ENCODE assay signal across 11 cellular contexts in the genomic region with DNA sequence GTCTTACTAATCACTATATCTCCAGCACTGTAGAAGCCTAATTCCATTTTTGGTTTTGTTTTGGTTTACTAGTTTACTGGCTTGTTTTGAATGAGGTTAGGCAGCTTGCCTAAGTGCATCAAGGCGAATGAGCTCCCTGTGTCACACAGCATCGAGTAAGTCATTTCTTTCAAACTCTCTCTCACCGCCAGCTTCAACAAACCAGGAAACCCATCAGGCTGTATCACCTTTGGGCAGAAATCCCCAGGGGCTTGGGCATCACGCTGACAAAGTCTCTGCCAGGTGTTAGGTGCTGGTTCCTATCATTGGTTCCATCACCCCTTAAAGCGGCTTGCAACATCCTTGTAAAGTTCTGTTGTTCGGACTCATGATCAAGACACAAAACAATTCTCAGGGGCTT.
"Had no signal": no experiment of that assay in that cellular context is flagged by ENCODE, and none has a peak within 500 bp of the region (broad histone marks: within the 10 kb centered on the region; RNA-seq: fewer than 3 reads in every experiment).

No MANE protein-coding gene starts in this region.

- H3K27ac ChIP-seq: GM23248 had no signal

- H3K4me1 ChIP-seq: HAP-1 had no signal

- FAIRE-seq: HTR-8/SVneo, K562 had no signal

- H3K4me3 ChIP-seq: GM23248, HAP-1, K562 had no signal

- DNase-seq: GM23248, GOT3, H7, HFFc6, IMR-90, Kasumi-1, KG1 had no signal

- H3K36me3 ChIP-seq: HAP-1 had no signal

- H3K9ac ChIP-seq: GM23248 had no signal

- ATAC-seq: HCT116, K562 had no signal

- H3K9me3 ChIP-seq: HAP-1 had no signal
